9 cellular contexts compared by ENCODE assay signal in the genomic region with DNA sequence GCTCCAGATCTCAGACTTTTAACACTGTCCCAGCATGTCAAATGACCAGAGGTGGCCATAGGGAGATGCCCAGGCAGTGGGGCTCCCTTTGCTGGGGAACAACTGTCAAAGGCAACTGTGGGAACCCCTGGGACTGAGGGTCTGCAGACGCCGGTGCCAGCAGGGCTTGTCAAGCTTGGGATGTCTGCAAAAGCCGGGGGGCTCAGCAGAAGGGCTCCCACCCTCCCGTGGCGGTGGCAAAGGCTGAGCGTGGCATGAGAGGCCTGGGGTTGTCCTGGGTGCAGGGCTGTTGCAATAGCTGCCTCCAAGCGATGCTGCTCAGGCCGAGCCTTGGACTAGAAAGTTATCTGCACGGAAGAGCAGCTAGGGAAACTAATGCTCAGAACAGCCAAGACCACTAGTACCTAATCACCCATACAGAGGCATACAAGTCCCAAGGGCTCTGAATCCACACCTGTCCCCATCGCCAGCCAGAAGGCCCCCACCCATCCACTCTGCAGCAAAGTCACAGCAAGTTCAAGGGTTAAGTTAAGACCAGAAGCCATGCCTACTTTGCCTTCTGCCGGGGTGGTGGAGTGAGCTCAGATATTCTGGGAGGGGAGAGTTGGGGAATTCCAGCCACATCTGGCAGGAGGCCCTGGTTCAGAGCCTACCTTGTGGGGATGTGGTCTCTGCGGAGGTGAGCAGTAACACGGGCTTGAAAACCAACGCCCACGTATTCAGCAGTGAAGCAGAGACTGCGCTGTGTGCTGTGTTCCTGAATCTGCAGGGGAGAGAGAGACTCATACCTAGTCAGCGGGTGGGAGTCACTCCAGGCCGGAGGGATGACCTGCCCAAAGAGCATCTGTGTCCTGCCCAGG. TPM values are rescaled to one million over a fixed set of nuclear protein-coding genes. Genes with fewer than 3 reads are reported as not detected.
DNase-seq lines count a peak whose midpoint lies in the region; ATAC-seq, FAIRE-seq and TF ChIP-seq lines count a peak whose summit lies in the region.
"Had no signal": no experiment of that assay in that cellular context is flagged by ENCODE, and none has a peak within 500 bp of the region (broad histone marks: within the 10 kb centered on the region; RNA-seq: fewer than 3 reads in every experiment).

No MANE protein-coding gene starts in this region.

- peaks cover 61% of the 10 kb centered on the region for H3K4me1 Mint-ChIP-seq in dendritic cell treated with granulocyte-macrophage colony-stimulating factor and Interleukin-4, amounts not matched to agents 40 ng/mL and 50 ng/mL, for 4 days (ENCODE audit: low read depth)

- no peak overlapping the region for H3K4me3 Mint-ChIP-seq in dendritic cell treated with granulocyte-macrophage colony-stimulating factor and Interleukin-4, amounts not matched to agents 40 ng/mL and 50 ng/mL, for 4 days

- 85% methylated on average over 18 of the region's 18 CpGs; no CpG with 5 or more reads in 1 of the 2 donors for WGBS in transverse colon (ENCODE audit: low coverage in 1 of 2), 2 donors

- no peaks in the 10 kb centered on the region for H3K27me3 Mint-ChIP-seq in dendritic cell treated with granulocyte-macrophage colony-stimulating factor and Interleukin-4, amounts not matched to agents 40 ng/mL and 50 ng/mL, for 4 days

- no peak for TF ChIP-seq POLR2A in transverse colon (IDR thresholded peaks at IDR 0.05)

- peak overlapping the region; percentile 5 for H3K27ac Mint-ChIP-seq in dendritic cell treated with granulocyte-macrophage colony-stimulating factor and Interleukin-4, amounts not matched to agents 40 ng/mL and 50 ng/mL, for 4 days

- TF ChIP-seq CTCF in GM12875 (IDR thresholded peaks at IDR 0.05; ENCODE audit: borderline replicate concordance, insufficient read depth, low read depth, low read length) (no peak), transverse colon (IDR thresholded peaks at IDR 0.05) (no peak)

- H3K36me3 ChIP-seq in transverse colon: no peaks in the 10 kb centered on the region

- FAIRE-seq in frontal cortex (lab: Jason Lieb, UNC): no peak

- DNase-seq in frontal cortex (ENCODE audit: low spot score in 2 of 2) (no peak), transverse colon (no peak), superior temporal gyrus (ENCODE audit: extremely low spot score) (no peak), islet precursor cell (no peak)

- H3K9me3 ChIP-seq in transverse colon: no peaks in the 10 kb centered on the region

- H3K27ac ChIP-seq in transverse colon: no peak overlapping the region
- H3K27ac ChIP-seq: parathyroid adenoma had no signal

- H3K4me1 ChIP-seq in transverse colon: peaks cover 10 to 22% (median 12%) of the 10 kb centered on the region in 4 donors

- peak overlapping the region; percentile 38 for H3K4me3 ChIP-seq in GM12875 (ENCODE audit: low read depth, low read length)
- no peak overlapping the region for H3K4me3 ChIP-seq in transverse colon

- no peaks in the 10 kb centered on the region for H3K9me3 Mint-ChIP-seq in dendritic cell treated with granulocyte-macrophage colony-stimulating factor and Interleukin-4, amounts not matched to agents 40 ng/mL and 50 ng/mL, for 4 days

- no peak for TF ChIP-seq EP300 in transverse colon (IDR thresholded peaks at IDR 0.05; ENCODE audit: low read depth)

- ATAC-seq in GM19438 (IDR thresholded peaks at IDR 0.05; ENCODE audit: low read depth, unreplicated experiment): peak; percentile 38
- ATAC-seq in HG03354 (IDR thresholded peaks at IDR 0.05; ENCODE audit: poor library complexity, severe bottlenecking, unreplicated experiment): peak; percentile 32

- intact Hi-C loops in dendritic cell treated with granulocyte-macrophage colony-stimulating factor and Interleukin-4, amounts not matched to agents 40 ng/mL and 50 ng/mL, for 4 days (cut with micrococcal nuclease): no loop called here
- intact Hi-C loops in transverse colon (cut with DNase I; ENCODE audit: low total_unique reads): no loop called here

- in situ Hi-C loops in transverse colon (cut with MboI; ENCODE audit: low pct_ligation_motif_present in 1 of 4, low pct_unique_long_range_greater_than_20kb in 1 of 4, low sequenced_read_pairs in 3 of 4): no loop called here

- no peaks in the 10 kb centered on the region for H3K27me3 ChIP-seq in transverse colon

- H3K36me3 Mint-ChIP-seq in dendritic cell treated with granulocyte-macrophage colony-stimulating factor and Interleukin-4, amounts not matched to agents 40 ng/mL and 50 ng/mL, for 4 days (ENCODE audit: low read depth): peaks cover 36% of the 10 kb centered on the region

RNA-seq across cellular contexts. Expression of gene SH2B2, which starts 4.6 kb away (rescaled TPM):
- 10.2 TPM for total RNA-seq in frontal cortex
- 1 to 10 TPM in 3 of 4 donors, not detected in 1; 2.0 to 7.6 (median 2.2) TPM for total RNA-seq in transverse colon
